8 cellular contexts compared by ENCODE assay signal in genomic region chr18:11149441-11150270, GRCh38. TPM values are rescaled to one million over a fixed set of nuclear protein-coding genes. Genes with fewer than 3 reads are reported as not detected.
DNase-seq lines count a peak whose midpoint lies in the region; ATAC-seq, FAIRE-seq and TF ChIP-seq lines count a peak whose summit lies in the region.

TSS of gene PIEZO2 (minus strand) at chr18:11149569. CDS start at chr18:11148588, 981 bp downstream.

- peak within 1 kb of the TSS; percentile 68; the same call in 1 of the 2 replicates for H3K27ac ChIP-seq in HEK293 (ENCODE audit: extremely low read depth, low read depth, low read length)

- POLR2A ChIA-PET in HEK293 (lab: Yijun Ruan, JAX), result interaction anchor here (0.5 kb wide), 1 partner anchor 67 kb away, joined by 3 read pairs; no protein-coding TSS in a partner anchor

- in situ Hi-C loops in GM13977 (cut with MboI; ENCODE audit: low pct_unique_long_range_greater_than_20kb, low sequenced_read_pairs, unreplicated experiment), result loop anchor here (10.0 kb wide), 2 partner anchors 315 to 595 kb away; no protein-coding TSS in a partner anchor

- H3K4me1 ChIP-seq in HEK293 (ENCODE audit: control insufficient read depth, insufficient read depth, low read length), result peaks cover 6% of the 10 kb centered on the region

- TF ChIP-seq CTCF in GM13977 (IDR thresholded peaks at IDR 0.05; ENCODE audit: extremely low read depth, insufficient read depth, missing control alignments) (no peak), HEK293 (tag by site-specific recombination; IDR thresholded peaks at IDR 0.05) (no peak), omental fat pad (IDR thresholded peaks at IDR 0.05) (no peak)

- H3K36me3 ChIP-seq in HEK293 (ENCODE audit: control insufficient read depth in 2 of 2, insufficient read depth in 1 of 2, low read length in 2 of 2), result no peaks in the 10 kb centered on the region

- no peak for FAIRE-seq in frontal cortex (lab: Jason Lieb, UNC)

- H3K4me3 ChIP-seq in HEK293 (ENCODE audit: low read depth, low read length), result peak within 1 kb of the TSS; percentile 45

- CTCF ChIA-PET in HEK293 (lab: Yijun Ruan, JAX), result interaction anchor here (0.5 to 7.5 kb wide), 7 partner anchors 18 to 1179 kb away, joined by 3 to 119 read pairs (median 3); no protein-coding TSS in a partner anchor

- peak; percentile 97 for DNase-seq in GM13977 (ENCODE audit: low spot score)
- DNase-seq in RPMI7951 (ENCODE audit: low read depth), result peak; percentile 74
- peak; percentile 74 to 90 for DNase-seq in frontal cortex (ENCODE audit: low spot score in 2 of 2)
- DNase-seq in omental fat pad (ENCODE audit: low spot score), result no peak
- no peak for DNase-seq in HT-29 (ENCODE audit: low spot score)
- DNase-seq in GF-D8 (lab: John Stamatoyannopoulos, UW), result no peak

- H3K9me3 ChIP-seq in HEK293 (ENCODE audit: control insufficient read depth, insufficient read depth, low read depth, low read length), result no peaks in the 10 kb centered on the region

- ATAC-seq in omental fat pad (ENCODE audit: low FRiP score) (peak; percentile 83), GM18867 (IDR thresholded peaks at IDR 0.05; ENCODE audit: unreplicated experiment) (no peak)

TF ChIP-seq in HEK293, 187 proteins besides CTCF, POLR2A, EP300 and RAD21:
- TF ChIP-seq ZNF692 (tag by site-specific recombination; IDR thresholded peaks at IDR 0.05), result peak; percentile 52; the same call in 1 of the 2 replicates
- TF ChIP-seq FEZF1 (tag by site-specific recombination; IDR thresholded peaks at IDR 0.05), result no peak
- no peak for TF ChIP-seq ZNF571 (tag by site-specific recombination; IDR thresholded peaks at IDR 0.05)
- no peak for TF ChIP-seq ZNF354C (tag by site-specific recombination; IDR thresholded peaks at IDR 0.05; ENCODE audit: borderline replicate concordance, low read depth)
- TF ChIP-seq PBX3 (CRISPR knock-in tag; IDR thresholded peaks at IDR 0.05), result 0 out of 2 replicates have a peak, but pooled peaks have one; percentile 69
- peak; percentile 21; the same call in 1 of the 2 replicates for TF ChIP-seq ZBTB8A (tag by site-specific recombination; IDR thresholded peaks at IDR 0.05)
- peak; percentile 37; the same call in 1 of the 2 replicates for TF ChIP-seq GLIS1 (tag by site-specific recombination; IDR thresholded peaks at IDR 0.05)
- TF ChIP-seq ZNF335 (tag by site-specific recombination; conservative IDR thresholded peaks at IDR 0.05), result peak; percentile 48
- 0 out of 2 replicates have a peak, but pooled peaks have one; percentile 10 for TF ChIP-seq KLF1 (tag by site-specific recombination; IDR thresholded peaks at IDR 0.05)
- TF ChIP-seq SP2 (tag by site-specific recombination; IDR thresholded peaks at IDR 0.05), result peak; percentile 50
- peak; percentile 45; the same call in 1 of the 2 replicates for TF ChIP-seq ZBTB6 (tag by site-specific recombination; IDR thresholded peaks at IDR 0.05)
- TF ChIP-seq ZBTB26 (tag by site-specific recombination; optimal IDR thresholded peaks at IDR 0.05), result peak; percentile 56
- TF ChIP-seq ZNF394 (tag by site-specific recombination; IDR thresholded peaks at IDR 0.05; ENCODE audit: borderline replicate concordance), result 0 out of 2 replicates have a peak, but pooled peaks have one; percentile 14
- TF ChIP-seq PRDM10 (tag by site-specific recombination; IDR thresholded peaks at IDR 0.05), result 0 out of 2 replicates have a peak, but pooled peaks have one; percentile 28
- peak; percentile 87 for TF ChIP-seq ZNF10 (tag by site-specific recombination; IDR thresholded peaks at IDR 0.05)
- TF ChIP-seq ZNF184 (tag by site-specific recombination; IDR thresholded peaks at IDR 0.05), result peak; percentile 63; the same call in 1 of the 2 replicates

RNA-seq across cellular contexts. Expression of gene PIEZO2, which starts in this region (rescaled TPM):
- total RNA-seq in RPMI7951 (2014; rRNA removed; shearing (Covaris generic)), result 10.7 and 10.8 TPM in 2 replicates
- 2.4 TPM for total RNA-seq in frontal cortex
- total RNA-seq in omental fat pad, result 10 to 100 TPM in 1 of 4 donors, 1 to 10 TPM in 3; 2.7 to 11.7 (median 4.0) TPM
- total RNA-seq in HT-29 (2014; rRNA removed; shearing (Covaris generic)), result not detected in 2 replicates

Comparison
In these comparisons a context has a peak if more than half of its experiments do, and no peak if none do; other contexts are left out.
1. DNase-seq: peak in GM13977 (single experiment), RPMI7951 (single experiment) and frontal cortex (2 of 2); none in omental fat pad (single experiment), HT-29 (single experiment) and GF-D8 (single experiment).